2 cellular contexts compared by ENCODE assay signal in the genomic region with DNA sequence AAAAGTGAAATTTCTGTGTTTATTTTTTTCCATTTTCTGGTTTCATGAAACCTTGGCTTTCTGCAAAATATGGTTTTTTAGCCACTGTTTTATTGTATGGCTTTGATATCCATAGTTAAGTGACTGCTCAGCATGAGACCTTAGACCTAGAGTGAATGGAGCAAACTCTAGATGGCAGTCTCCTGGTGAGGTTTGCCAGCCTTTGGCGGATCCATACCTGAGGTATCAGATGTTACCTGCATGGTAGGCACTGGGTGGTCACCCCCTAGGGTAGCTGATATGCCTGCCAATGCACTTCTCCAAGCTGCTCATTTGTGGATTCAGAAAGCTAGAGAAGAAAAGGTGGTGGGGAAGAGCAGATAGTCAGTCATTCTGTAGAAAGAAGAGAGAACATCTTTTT.
TF ChIP-seq lines count a peak whose summit lies in the region.

No MANE protein-coding gene starts in this region.

TF ChIP-seq in GM23338, 12 proteins besides CTCF, POLR2A, EP300 and RAD21 (continued from another document and continues in another):
- TF ChIP-seq, protein P1, sequence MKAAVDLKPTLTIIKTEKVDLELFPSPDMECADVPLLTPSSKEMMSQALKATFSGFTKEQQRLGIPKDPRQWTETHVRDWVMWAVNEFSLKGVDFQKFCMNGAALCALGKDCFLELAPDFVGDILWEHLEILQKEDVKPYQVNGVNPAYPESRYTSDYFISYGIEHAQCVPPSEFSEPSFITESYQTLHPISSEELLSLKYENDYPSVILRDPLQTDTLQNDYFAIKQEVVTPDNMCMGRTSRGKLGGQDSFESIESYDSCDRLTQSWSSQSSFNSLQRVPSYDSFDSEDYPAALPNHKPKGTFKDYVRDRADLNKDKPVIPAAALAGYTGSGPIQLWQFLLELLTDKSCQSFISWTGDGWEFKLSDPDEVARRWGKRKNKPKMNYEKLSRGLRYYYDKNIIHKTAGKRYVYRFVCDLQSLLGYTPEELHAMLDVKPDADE (IDR thresholded peaks at IDR 0.05): no peak
- TF ChIP-seq EZH2phosphoT487 (IDR thresholded peaks at IDR 0.05; ENCODE audit: unreplicated experiment): no peak
- TF ChIP-seq, protein P2, sequence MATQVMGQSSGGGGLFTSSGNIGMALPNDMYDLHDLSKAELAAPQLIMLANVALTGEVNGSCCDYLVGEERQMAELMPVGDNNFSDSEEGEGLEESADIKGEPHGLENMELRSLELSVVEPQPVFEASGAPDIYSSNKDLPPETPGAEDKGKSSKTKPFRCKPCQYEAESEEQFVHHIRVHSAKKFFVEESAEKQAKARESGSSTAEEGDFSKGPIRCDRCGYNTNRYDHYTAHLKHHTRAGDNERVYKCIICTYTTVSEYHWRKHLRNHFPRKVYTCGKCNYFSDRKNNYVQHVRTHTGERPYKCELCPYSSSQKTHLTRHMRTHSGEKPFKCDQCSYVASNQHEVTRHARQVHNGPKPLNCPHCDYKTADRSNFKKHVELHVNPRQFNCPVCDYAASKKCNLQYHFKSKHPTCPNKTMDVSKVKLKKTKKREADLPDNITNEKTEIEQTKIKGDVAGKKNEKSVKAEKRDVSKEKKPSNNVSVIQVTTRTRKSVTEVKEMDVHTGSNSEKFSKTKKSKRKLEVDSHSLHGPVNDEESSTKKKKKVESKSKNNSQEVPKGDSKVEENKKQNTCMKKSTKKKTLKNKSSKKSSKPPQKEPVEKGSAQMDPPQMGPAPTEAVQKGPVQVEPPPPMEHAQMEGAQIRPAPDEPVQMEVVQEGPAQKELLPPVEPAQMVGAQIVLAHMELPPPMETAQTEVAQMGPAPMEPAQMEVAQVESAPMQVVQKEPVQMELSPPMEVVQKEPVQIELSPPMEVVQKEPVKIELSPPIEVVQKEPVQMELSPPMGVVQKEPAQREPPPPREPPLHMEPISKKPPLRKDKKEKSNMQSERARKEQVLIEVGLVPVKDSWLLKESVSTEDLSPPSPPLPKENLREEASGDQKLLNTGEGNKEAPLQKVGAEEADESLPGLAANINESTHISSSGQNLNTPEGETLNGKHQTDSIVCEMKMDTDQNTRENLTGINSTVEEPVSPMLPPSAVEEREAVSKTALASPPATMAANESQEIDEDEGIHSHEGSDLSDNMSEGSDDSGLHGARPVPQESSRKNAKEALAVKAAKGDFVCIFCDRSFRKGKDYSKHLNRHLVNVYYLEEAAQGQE (IDR thresholded peaks at IDR 0.05; ENCODE audit: unreplicated experiment): no peak
- TF ChIP-seq CREB1 (CRISPR knock-in tag; IDR thresholded peaks at IDR 0.05; ENCODE audit: low read depth): no peak
- no peak for TF ChIP-seq POLR2AphosphoS5 (IDR thresholded peaks at IDR 0.05; ENCODE audit: low read depth)
- no peak for TF ChIP-seq ZNF114 (CRISPR knock-in tag; IDR thresholded peaks at IDR 0.05)
- no peak for TF ChIP-seq ZNF331 (CRISPR knock-in tag; IDR thresholded peaks at IDR 0.05; ENCODE audit: low read depth)
- no peak for TF ChIP-seq JUNB (IDR thresholded peaks at IDR 0.05; ENCODE audit: unreplicated experiment)
- TF ChIP-seq, protein P3, sequence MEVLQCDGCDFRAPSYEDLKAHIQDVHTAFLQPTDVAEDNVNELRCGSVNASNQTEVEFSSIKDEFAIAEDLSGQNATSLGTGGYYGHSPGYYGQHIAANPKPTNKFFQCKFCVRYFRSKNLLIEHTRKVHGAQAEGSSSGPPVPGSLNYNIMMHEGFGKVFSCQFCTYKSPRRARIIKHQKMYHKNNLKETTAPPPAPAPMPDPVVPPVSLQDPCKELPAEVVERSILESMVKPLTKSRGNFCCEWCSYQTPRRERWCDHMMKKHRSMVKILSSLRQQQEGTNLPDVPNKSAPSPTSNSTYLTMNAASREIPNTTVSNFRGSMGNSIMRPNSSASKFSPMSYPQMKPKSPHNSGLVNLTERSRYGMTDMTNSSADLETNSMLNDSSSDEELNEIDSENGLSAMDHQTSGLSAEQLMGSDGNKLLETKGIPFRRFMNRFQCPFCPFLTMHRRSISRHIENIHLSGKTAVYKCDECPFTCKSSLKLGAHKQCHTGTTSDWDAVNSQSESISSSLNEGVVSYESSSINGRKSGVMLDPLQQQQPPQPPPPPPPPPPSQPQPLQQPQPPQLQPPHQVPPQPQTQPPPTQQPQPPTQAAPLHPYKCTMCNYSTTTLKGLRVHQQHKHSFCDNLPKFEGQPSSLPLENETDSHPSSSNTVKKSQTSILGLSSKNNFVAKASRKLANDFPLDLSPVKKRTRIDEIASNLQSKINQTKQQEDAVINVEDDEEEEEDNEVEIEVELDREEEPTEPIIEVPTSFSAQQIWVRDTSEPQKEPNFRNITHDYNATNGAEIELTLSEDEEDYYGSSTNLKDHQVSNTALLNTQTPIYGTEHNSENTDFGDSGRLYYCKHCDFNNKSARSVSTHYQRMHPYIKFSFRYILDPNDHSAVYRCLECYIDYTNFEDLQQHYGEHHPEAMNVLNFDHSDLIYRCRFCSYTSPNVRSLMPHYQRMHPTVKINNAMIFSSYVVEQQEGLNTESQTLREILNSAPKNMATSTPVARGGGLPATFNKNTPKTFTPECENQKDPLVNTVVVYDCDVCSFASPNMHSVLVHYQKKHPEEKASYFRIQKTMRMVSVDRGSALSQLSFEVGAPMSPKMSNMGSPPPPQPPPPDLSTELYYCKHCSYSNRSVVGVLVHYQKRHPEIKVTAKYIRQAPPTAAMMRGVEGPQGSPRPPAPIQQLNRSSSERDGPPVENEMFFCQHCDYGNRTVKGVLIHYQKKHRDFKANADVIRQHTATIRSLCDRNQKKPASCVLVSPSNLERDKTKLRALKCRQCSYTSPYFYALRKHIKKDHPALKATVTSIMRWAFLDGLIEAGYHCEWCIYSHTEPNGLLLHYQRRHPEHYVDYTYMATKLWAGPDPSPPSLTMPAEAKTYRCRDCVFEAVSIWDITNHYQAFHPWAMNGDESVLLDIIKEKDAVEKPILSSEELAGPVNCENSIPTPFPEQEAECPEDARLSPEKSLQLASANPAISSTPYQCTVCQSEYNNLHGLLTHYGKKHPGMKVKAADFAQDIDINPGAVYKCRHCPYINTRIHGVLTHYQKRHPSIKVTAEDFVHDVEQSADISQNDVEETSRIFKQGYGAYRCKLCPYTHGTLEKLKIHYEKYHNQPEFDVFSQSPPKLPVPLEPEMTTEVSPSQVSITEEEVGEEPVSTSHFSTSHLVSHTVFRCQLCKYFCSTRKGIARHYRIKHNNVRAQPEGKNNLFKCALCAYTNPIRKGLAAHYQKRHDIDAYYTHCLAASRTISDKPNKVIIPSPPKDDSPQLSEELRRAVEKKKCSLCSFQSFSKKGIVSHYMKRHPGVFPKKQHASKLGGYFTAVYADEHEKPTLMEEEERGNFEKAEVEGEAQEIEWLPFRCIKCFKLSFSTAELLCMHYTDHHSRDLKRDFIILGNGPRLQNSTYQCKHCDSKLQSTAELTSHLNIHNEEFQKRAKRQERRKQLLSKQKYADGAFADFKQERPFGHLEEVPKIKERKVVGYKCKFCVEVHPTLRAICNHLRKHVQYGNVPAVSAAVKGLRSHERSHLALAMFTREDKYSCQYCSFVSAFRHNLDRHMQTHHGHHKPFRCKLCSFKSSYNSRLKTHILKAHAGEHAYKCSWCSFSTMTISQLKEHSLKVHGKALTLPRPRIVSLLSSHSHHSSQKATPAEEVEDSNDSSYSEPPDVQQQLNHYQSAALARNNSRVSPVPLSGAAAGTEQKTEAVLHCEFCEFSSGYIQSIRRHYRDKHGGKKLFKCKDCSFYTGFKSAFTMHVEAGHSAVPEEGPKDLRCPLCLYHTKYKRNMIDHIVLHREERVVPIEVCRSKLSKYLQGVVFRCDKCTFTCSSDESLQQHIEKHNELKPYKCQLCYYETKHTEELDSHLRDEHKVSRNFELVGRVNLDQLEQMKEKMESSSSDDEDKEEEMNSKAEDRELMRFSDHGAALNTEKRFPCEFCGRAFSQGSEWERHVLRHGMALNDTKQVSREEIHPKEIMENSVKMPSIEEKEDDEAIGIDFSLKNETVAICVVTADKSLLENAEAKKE (CRISPR knock-in tag; IDR thresholded peaks at IDR 0.05): no peak
- TF ChIP-seq NANOG (IDR thresholded peaks at IDR 0.05; ENCODE audit: borderline replicate concordance): no peak

TF ChIP-seq in WTC11, 78 proteins besides CTCF, POLR2A, EP300 and RAD21 (continued from another document):
- no peak for TF ChIP-seq TCF7 (CRISPR knock-in tag; IDR thresholded peaks at IDR 0.05; ENCODE audit: low read depth)
